In genomic region chr10:18689498-18689897, GRCh38 we compare ENCODE assay signal across 9 cellular contexts. TPM values are rescaled to one million over a fixed set of nuclear protein-coding genes. Genes with fewer than 3 reads are reported as not detected.
DNase-seq lines count a peak whose midpoint lies in the region; ATAC-seq and TF ChIP-seq lines count a peak whose summit lies in the region.
"Had no signal": no experiment of that assay in that cellular context is flagged by ENCODE, and none has a peak within 500 bp of the region (broad histone marks: within the 10 kb centered on the region; RNA-seq: fewer than 3 reads in every experiment).

No MANE protein-coding gene starts in this region.

- no peaks in the 10 kb centered on the region for H3K9me3 ChIP-seq in T-helper 17 cell (ENCODE audit: control insufficient read depth, low read length, poor library complexity, severe bottlenecking)

- peak overlapping the region; percentile 56 for H3K27ac Mint-ChIP-seq in T-helper 17 cell

- peak; percentile 28 for DNase-seq in Jurkat, Clone E6-1 (ENCODE audit: low read depth, low spot score)
- DNase-seq in T-helper 17 cell (no peak), inferior parietal cortex (ENCODE audit: extremely low spot score) (peak; percentile 56), cerebellar nuclear complex (lab: John Stamatoyannopoulos, UW) (no peak)
- DNase-seq: stimulated activated CD4-positive, alpha-beta T cell treated with anti-CD3 and anti-CD28 coated beads, Interleukin-4, amount 100 ng/mL, for 24 hours had no signal

- TF ChIP-seq CTCF in C4-2B (conservative IDR thresholded peaks at IDR 0.05), result peak; percentile 68

- ATAC-seq in T-helper 17 cell (no peak), HG02798 (IDR thresholded peaks at IDR 0.05; ENCODE audit: poor library complexity, unreplicated experiment) (no peak), GM19035 (IDR thresholded peaks at IDR 0.05; ENCODE audit: unreplicated experiment) (no peak), GM21423 (IDR thresholded peaks at IDR 0.05; ENCODE audit: unreplicated experiment) (no peak)

- no peaks in the 10 kb centered on the region for H3K4me1 Mint-ChIP-seq in T-helper 17 cell

- no peak overlapping the region for H3K27ac ChIP-seq in C4-2B

- H3K36me3 Mint-ChIP-seq in T-helper 17 cell (ENCODE audit: low read depth), result peaks cover 2% of the 10 kb centered on the region

- no peak overlapping the region for H3K4me3 Mint-ChIP-seq in T-helper 17 cell

- H3K27me3 Mint-ChIP-seq in T-helper 17 cell, result peaks cover 8% of the 10 kb centered on the region

- H3K4me3 ChIP-seq in Jurkat, Clone E6-1 (ENCODE audit: low read length), result no peak overlapping the region

RNA-seq across cellular contexts. Expression of gene ARL5B, which starts 30.3 kb away (rescaled TPM):
- polyA plus RNA-seq in Jurkat, Clone E6-1 (2012; ENCODE audit: insufficient read depth, insufficient read length), result 8.8 TPM
- 10 to 100 TPM; 13.1 to 24.3 TPM for total RNA-seq in T-helper 17 cell

RNA-seq across cellular contexts. Expression of gene NSUN6, which starts 38.1 kb away (rescaled TPM):
- 24.4 TPM for polyA plus RNA-seq in Jurkat, Clone E6-1 (2012; ENCODE audit: insufficient read depth, insufficient read length)
- 10 to 100 TPM; 22.2 to 36.9 TPM for total RNA-seq in T-helper 17 cell

Comparison
In these comparisons a context has a peak if more than half of its experiments do, and no peak if none do; other contexts are left out.
1. DNase-seq: peak in Jurkat, Clone E6-1 (single experiment) and inferior parietal cortex (single experiment); none in T-helper 17 cell (0 of 3) and cerebellar nuclear complex (0 of 2).